13 cellular contexts compared by ENCODE assay signal in genomic region chr3:122295286-122295685, GRCh38. TPM values are rescaled to one million over a fixed set of nuclear protein-coding genes. Genes with fewer than 3 reads are reported as not detected.
DNase-seq lines count a peak whose midpoint lies in the region; ATAC-seq and TF ChIP-seq lines count a peak whose summit lies in the region.
"Had no signal": no experiment of that assay in that cellular context is flagged by ENCODE, and none has a peak within 500 bp of the region (broad histone marks: within the 10 kb centered on the region; RNA-seq: fewer than 3 reads in every experiment).

No MANE protein-coding gene starts in this region.

- H3K27ac ChIP-seq in BLaER1: peak overlapping the region; percentile 36; the same call in 1 of the 2 replicates
- peak overlapping the region; percentile 67 for H3K27ac ChIP-seq in lower lobe of right lung
- no peak overlapping the region for H3K27ac ChIP-seq in smooth muscle cell (ENCODE audit: low read depth)
- H3K27ac ChIP-seq: gastrocnemius medialis had no signal

- H3K36me3 ChIP-seq in BLaER1 (no peaks in the 10 kb centered on the region), lower lobe of right lung (no peaks in the 10 kb centered on the region), smooth muscle cell (ENCODE audit: low read depth) (no peaks in the 10 kb centered on the region)
- H3K36me3 ChIP-seq: gastrocnemius medialis had no signal

- H3K9me3 ChIP-seq in BLaER1 (no peaks in the 10 kb centered on the region), lower lobe of right lung (peaks cover 4% of the 10 kb centered on the region), smooth muscle cell (replicated peaks; ENCODE audit: low read depth) (no peaks in the 10 kb centered on the region)
- H3K9me3 ChIP-seq: gastrocnemius medialis had no signal

- H3K9ac ChIP-seq in BLaER1: no peak overlapping the region
- H3K9ac ChIP-seq in smooth muscle cell (ENCODE audit: low read depth): no peak overlapping the region

- no peaks in the 10 kb centered on the region for H3K79me2 ChIP-seq in smooth muscle cell (ENCODE audit: low read depth)

- DNase-seq in KBM-7 (peak; percentile 34), UCSD-AML1 (lab: John Stamatoyannopoulos, UW; ENCODE audit: unreplicated experiment) (peak; percentile 17), lower lobe of right lung (no peak), germinal center (ENCODE audit: low spot score) (no peak), smooth muscle cell (lab: John Stamatoyannopoulos, UW; ENCODE audit: unreplicated experiment) (no peak)
- DNase-seq: activated T-cell treated with anti-CD3 and anti-CD28 coated beads, Interleukin-2, amount 50 U/mL, for 24 hours; effector CD4-positive, alpha-beta T cell; NCI-H1048; occipital lobe had no signal

- TF ChIP-seq CTCF in lower lobe of right lung (IDR thresholded peaks at IDR 0.05) (no peak), smooth muscle cell (IDR thresholded peaks at IDR 0.05; ENCODE audit: borderline replicate concordance, insufficient read depth, poor library complexity, severe bottlenecking) (no peak)

- H3K27me3 ChIP-seq in BLaER1: no peaks in the 10 kb centered on the region
- no peaks in the 10 kb centered on the region for H3K27me3 ChIP-seq in lower lobe of right lung (ENCODE audit: low read depth)
- peaks cover 4% of the 10 kb centered on the region for H3K27me3 ChIP-seq in smooth muscle cell (ENCODE audit: low read depth)
- H3K27me3 ChIP-seq: gastrocnemius medialis had no signal

- H3K4me2 ChIP-seq in BLaER1: peak overlapping the region; percentile 63
- no peak overlapping the region for H3K4me2 ChIP-seq in smooth muscle cell

- H3K4me3 ChIP-seq in BLaER1 (no peak overlapping the region), lower lobe of right lung (no peak overlapping the region), smooth muscle cell (no peak overlapping the region)
- H3K4me3 ChIP-seq: gastrocnemius medialis had no signal

- peaks cover 35% of the 10 kb centered on the region for H3K4me1 ChIP-seq in BLaER1
- H3K4me1 ChIP-seq in lower lobe of right lung: peaks cover 23% of the 10 kb centered on the region
- no peaks in the 10 kb centered on the region for H3K4me1 ChIP-seq in smooth muscle cell (ENCODE audit: low read depth)
- H3K4me1 ChIP-seq: gastrocnemius medialis had no signal

- intact Hi-C loops in lower lobe of right lung (cut with DNase I): no loop called here

- H2AFZ ChIP-seq in smooth muscle cell (ENCODE audit: low read depth): no peak overlapping the region

- no peaks in the 10 kb centered on the region for H3F3A ChIP-seq in smooth muscle cell (ENCODE audit: low read depth)

- WGBS in smooth muscle cell (ENCODE audit: low lambda C conversion rate): 85% methylated on average over 3 of the region's 3 CpGs

- ATAC-seq in lower lobe of right lung (peak; percentile 83 to 94), GM21423 (IDR thresholded peaks at IDR 0.05; ENCODE audit: unreplicated experiment) (no peak), GM19467 (IDR thresholded peaks at IDR 0.05; ENCODE audit: unreplicated experiment) (no peak)
- ATAC-seq: gastrocnemius medialis had no signal

- in situ Hi-C loops in KBM-7 (cut with MboI; ENCODE audit: low pct_unique_long_range_greater_than_20kb, low sequenced_read_pairs): no loop called here

- H4K20me1 ChIP-seq in BLaER1 (no peaks in the 10 kb centered on the region), smooth muscle cell (ENCODE audit: low read depth) (no peaks in the 10 kb centered on the region)

RNA-seq across cellular contexts. Expression of gene CSTA, which starts 29.8 kb away (rescaled TPM):
- total RNA-seq in lower lobe of right lung (39.5 TPM), smooth muscle cell (29.7 and 51.7 TPM in 2 replicates)
- 16.0 and 19.7 TPM in 2 replicates for polyA plus RNA-seq in smooth muscle cell
- total RNA-seq: occipital lobe had no signal

Comparison
In these comparisons a context has a peak if more than half of its experiments do, and no peak if none do; other contexts are left out.
1. DNase-seq: peak in KBM-7 (single experiment) and UCSD-AML1 (single experiment); none in lower lobe of right lung (single experiment), germinal center (single experiment) and smooth muscle cell (single experiment).
2. ATAC-seq: peak in lower lobe of right lung (2 of 2); none in GM21423 (single experiment) and GM19467 (single experiment).